18 cellular contexts compared by ENCODE assay signal in genomic region chr1:228072658-228073043, GRCh38.
"Had no signal": no experiment of that assay in that cellular context is flagged by ENCODE, and none has a peak within 500 bp of the region (broad histone marks: within the 10 kb centered on the region; RNA-seq: fewer than 3 reads in every experiment).

No MANE protein-coding gene starts in this region.

- H3K4me3 Mint-ChIP-seq: activated naive CD8-positive, alpha-beta T cell treated with anti-CD3 and anti-CD28 coated beads, Interleukin-2, amount 10 ng/mL, durations not matched to agents 7 days and 5 days; activated T-cell treated with anti-CD3 and anti-CD28 coated beads, Interleukin-2, amount 50 U/mL, for 72 hours; endodermal cell had no signal

- DNase-seq: activated CD4-positive, alpha-beta T cell treated with anti-CD3 and anti-CD28 coated beads, Interleukin-2, amount 50 U/mL, for 1 hour; activated CD8-positive, alpha-beta memory T cell treated with anti-CD3 and anti-CD28 coated beads, Interleukin-2, amount 50 U/mL, for 48 hours; activated gamma-delta T cell treated with Interleukin-2 at 50 U/mL for 16 hours; activated naive CD8-positive, alpha-beta T cell treated with anti-CD3 and anti-CD28 coated beads, Interleukin-2, amount 10 ng/mL, durations not matched to agents 7 days and 5 days; activated T-cell treated with anti-CD3 and anti-CD28 coated beads, Interleukin-2, amount 50 U/mL, for 72 hours; body of pancreas; caudate nucleus; endodermal cell; foreskin melanocyte; glutamatergic neuron; hypothalamus; islet precursor cell; stimulated activated CD4-positive, alpha-beta T cell treated with anti-CD3 and anti-CD28 coated beads, Interleukin-2, amount 100 ng/mL, for 24 hours; stimulated activated naive CD8-positive, alpha-beta T cell treated with anti-CD3 and anti-CD28 coated beads, Interleukin-15, Interleukin-2, amounts not matched to agents 100 U/mL and 50 U/mL, for 24 hours; transverse colon had no signal

- H3K27me3 ChIP-seq: body of pancreas, vagina had no signal

- ATAC-seq: body of pancreas; stimulated activated naive CD8-positive, alpha-beta T cell treated with anti-CD3 and anti-CD28 coated beads, Interleukin-15, Interleukin-2, amounts not matched to agents 100 U/mL and 50 U/mL, for 24 hours had no signal

- H3K4me1 ChIP-seq: body of pancreas, transverse colon, vagina had no signal

- H3K36me3 ChIP-seq: transverse colon, vagina had no signal

- H3K9me3 Mint-ChIP-seq: activated naive CD8-positive, alpha-beta T cell treated with anti-CD3 and anti-CD28 coated beads, Interleukin-2, amount 10 ng/mL, durations not matched to agents 7 days and 5 days; activated T-cell treated with anti-CD3 and anti-CD28 coated beads, Interleukin-2, amount 50 U/mL, for 72 hours; endodermal cell had no signal

- H3K27ac Mint-ChIP-seq: activated naive CD8-positive, alpha-beta T cell treated with anti-CD3 and anti-CD28 coated beads, Interleukin-2, amount 10 ng/mL, durations not matched to agents 7 days and 5 days; activated T-cell treated with anti-CD3 and anti-CD28 coated beads, Interleukin-2, amount 50 U/mL, for 72 hours; endodermal cell; progenitor cell of endocrine pancreas had no signal

- H3K36me3 Mint-ChIP-seq: activated naive CD8-positive, alpha-beta T cell treated with anti-CD3 and anti-CD28 coated beads, Interleukin-2, amount 10 ng/mL, durations not matched to agents 7 days and 5 days had no signal

- H3K27ac ChIP-seq: body of pancreas, transverse colon, vagina had no signal

- H3K4me3 ChIP-seq: body of pancreas, transverse colon, vagina had no signal

- FAIRE-seq: colon had no signal

- H3K9me3 ChIP-seq: body of pancreas, transverse colon, vagina had no signal
